Comparison of ENCODE assay signal across 6 cellular contexts in the genomic region with DNA sequence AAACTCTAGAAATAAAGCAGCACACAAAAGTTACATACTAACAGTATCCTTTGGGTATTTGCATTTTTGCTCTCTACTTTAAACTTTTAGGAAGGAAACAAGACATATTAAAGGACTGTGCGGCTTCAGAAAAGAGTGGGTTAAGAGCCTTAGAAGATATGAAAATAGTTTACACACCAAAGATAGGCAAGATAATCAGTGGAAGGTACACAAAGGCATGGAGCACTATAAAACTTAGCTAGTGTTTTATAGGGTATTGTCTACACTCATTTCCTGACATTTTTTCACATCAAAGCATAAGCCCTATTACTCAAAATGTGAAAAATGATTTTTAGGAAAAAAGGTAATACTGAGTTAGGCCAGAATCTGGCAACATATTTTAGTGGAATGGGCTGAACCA.
"Had no signal": no experiment of that assay in that cellular context is flagged by ENCODE, and none has a peak within 500 bp of the region (broad histone marks: within the 10 kb centered on the region; RNA-seq: fewer than 3 reads in every experiment).

No MANE protein-coding gene starts in this region.

- H3K27ac ChIP-seq: GM23248 had no signal

- ATAC-seq: K562 had no signal

- H3K9ac ChIP-seq: GM23248 had no signal

- DNase-seq: GM23248, GOT3, H9, HCEC 1CT, IMR-90 had no signal

- H3K4me3 ChIP-seq: GM23248, K562 had no signal
